19 cellular contexts compared by ENCODE assay signal in the genomic region with DNA sequence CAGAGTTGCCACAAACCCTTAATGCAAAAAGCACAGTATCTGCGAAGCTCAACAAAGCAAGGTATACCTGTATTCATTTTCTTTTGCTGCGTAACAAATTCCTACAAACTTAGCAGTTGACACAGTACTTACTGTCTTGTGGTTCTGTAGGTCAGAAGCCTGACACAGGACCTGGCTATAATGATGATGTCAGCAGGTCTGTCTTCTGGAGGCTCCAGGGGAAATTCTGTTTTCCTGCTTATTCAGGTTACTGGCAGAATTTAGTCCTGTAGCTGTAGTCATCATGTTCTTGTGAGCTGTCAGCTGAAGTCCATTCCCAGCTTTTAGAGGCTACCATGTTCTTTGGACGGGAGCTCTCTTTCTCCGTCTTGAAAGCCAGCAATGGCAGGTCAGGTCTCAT.
DNase-seq lines count a peak whose midpoint lies in the region; ATAC-seq, FAIRE-seq and TF ChIP-seq lines count a peak whose summit lies in the region.
"Had no signal": no experiment of that assay in that cellular context is flagged by ENCODE, and none has a peak within 500 bp of the region (broad histone marks: within the 10 kb centered on the region; RNA-seq: fewer than 3 reads in every experiment).

No MANE protein-coding gene starts in this region.

- no peak for TF ChIP-seq POLR2A in tibial nerve (IDR thresholded peaks at IDR 0.05)

- H3K79me2 ChIP-seq in KMS-11 (ENCODE audit: insufficient read depth, low read depth) (peaks cover 36% of the 10 kb centered on the region; the same call in 1 of the 2 replicates), astrocyte (ENCODE audit: insufficient read depth, low read length) (peaks cover 20% of the 10 kb centered on the region)

- H3K27ac ChIP-seq in KMS-11 (peak overlapping the region; percentile 57; the same call in 1 of the 2 replicates), astrocyte (ENCODE audit: low read depth, low read length) (no peak overlapping the region), mesenchymal stem cell (ENCODE audit: low read length, poor library complexity, severe bottlenecking) (no peak overlapping the region), tibial nerve (no peak overlapping the region)
- H3K27ac ChIP-seq: C4-2B, Peyer's patch, SJCRH30 had no signal

- POLR2A ChIA-PET in activated CD4-positive, alpha-beta memory T cell treated with anti-CD3 and anti-CD28 coated beads for 36 hours (lab: Charles Lee) = no interaction called here
- POLR2A ChIA-PET in activated CD4-positive, alpha-beta memory T cell treated with anti-CD3 and anti-CD28 coated beads, Interleukin-2, amount 10 ng/mL, durations not matched to agents 7 days and 5 days (lab: Charles Lee) = interaction anchor here (1.8 kb wide), 1 partner anchor 27 kb away, joined by 4 read pairs; no protein-coding TSS in a partner anchor

- no peak overlapping the region for H2AK5ac ChIP-seq in mesenchymal stem cell (ENCODE audit: low read length, severe bottlenecking)

- H3K4me1 Mint-ChIP-seq in activated CD4-positive, alpha-beta memory T cell treated with anti-CD3 and anti-CD28 coated beads for 36 hours (ENCODE audit: low read depth) = peaks cover 55% of the 10 kb centered on the region
- H3K4me1 Mint-ChIP-seq in activated CD4-positive, alpha-beta memory T cell treated with anti-CD3 and anti-CD28 coated beads, Interleukin-2, amount 10 ng/mL, durations not matched to agents 7 days and 5 days = peaks cover 48% of the 10 kb centered on the region
- H3K4me1 Mint-ChIP-seq in astrocyte (ENCODE audit: low read depth, unreplicated experiment) = peaks cover 25% of the 10 kb centered on the region
- peaks cover 41% of the 10 kb centered on the region for H3K4me1 Mint-ChIP-seq in activated T-helper 17 cell treated with anti-CD3 and anti-CD28 coated beads, Interleukin-2, amount 50 U/mL, for 72 hours

- H3K4me1 ChIP-seq in KMS-11 (ENCODE audit: low read depth, poor library complexity, severe bottlenecking) (peaks cover 82% of the 10 kb centered on the region), astrocyte (ENCODE audit: insufficient read depth, low read length) (peaks cover 17% of the 10 kb centered on the region), mesenchymal stem cell (ENCODE audit: control insufficient read depth, insufficient read depth, low read depth, low read length) (peaks cover 10% of the 10 kb centered on the region), tibial nerve (no peaks in the 10 kb centered on the region)
- H3K4me1 ChIP-seq: SJCRH30 had no signal

- no peak overlapping the region for H2BK120ac ChIP-seq in mesenchymal stem cell (ENCODE audit: low read depth, low read length)

- no peaks in the 10 kb centered on the region for H3K27me3 ChIP-seq in KMS-11 (ENCODE audit: insufficient read depth, low read depth)
- no peaks in the 10 kb centered on the region for H3K27me3 ChIP-seq in astrocyte (ENCODE audit: insufficient read depth, low read length)
- no peaks in the 10 kb centered on the region for H3K27me3 ChIP-seq in mesenchymal stem cell (ENCODE audit: control insufficient read depth in 1 of 2, insufficient read depth in 1 of 2, low read length in 2 of 2)
- H3K27me3 ChIP-seq in tibial nerve = no peaks in the 10 kb centered on the region
- H3K27me3 ChIP-seq: Peyer's patch, SJCRH30 had no signal

- FAIRE-seq in astrocyte (lab: Jason Lieb, UNC) = no peak
- FAIRE-seq: H54 had no signal

- H4K20me1 ChIP-seq in KMS-11 (ENCODE audit: insufficient read depth) (no peaks in the 10 kb centered on the region), astrocyte (ENCODE audit: insufficient read depth, low read length) (peaks cover 9% of the 10 kb centered on the region)

- no peak overlapping the region for H2BK12ac ChIP-seq in mesenchymal stem cell (ENCODE audit: low read length in 2 of 2)

- ATAC-seq in activated T-helper 17 cell treated with anti-CD3 and anti-CD28 coated beads, Interleukin-2, amount 50 U/mL, for 72 hours (replicated peaks) = no peak

- DNase-seq in activated CD4-positive, alpha-beta memory T cell treated with anti-CD3 and anti-CD28 coated beads for 36 hours = no peak
- no peak for DNase-seq in activated CD4-positive, alpha-beta memory T cell treated with anti-CD3 and anti-CD28 coated beads, Interleukin-2, amount 10 ng/mL, durations not matched to agents 7 days and 5 days
- DNase-seq in astrocyte (ENCODE audit: low read depth) = no peak
- DNase-seq in mesenchymal stem cell = peak; percentile 11
- DNase-seq in tibial nerve (ENCODE audit: low spot score in 2 of 2) = no peak
- DNase-seq in stimulated activated CD4-positive, alpha-beta T cell treated with anti-CD3 and anti-CD28 coated beads, Interleukin-4, amount 100 ng/mL, for 24 hours = no peak
- DNase-seq: 8988T, GDM1, MV-4-11, NCI-H1105 treated with DMSO at 0.1 percent for 48 hours, NCI-H2081 treated with DMSO at 0.1 percent for 48 hours, NCI-H446, NCI-H526, Peyer's patch, SJCRH30 had no signal

- intact Hi-C loops in activated CD4-positive, alpha-beta memory T cell treated with anti-CD3 and anti-CD28 coated beads for 36 hours (cut with micrococcal nuclease) = no loop called here

- no peak overlapping the region for H4K91ac ChIP-seq in mesenchymal stem cell (ENCODE audit: low read length)

- no peak overlapping the region for H4K8ac ChIP-seq in mesenchymal stem cell (ENCODE audit: low read length)

- no peak overlapping the region for H3K18ac ChIP-seq in mesenchymal stem cell (ENCODE audit: low read depth in 1 of 2, low read length in 2 of 2)

- H3K36me3 ChIP-seq in KMS-11 (ENCODE audit: insufficient read depth) (no peaks in the 10 kb centered on the region), astrocyte (ENCODE audit: insufficient read depth, low read length) (peaks cover 3% of the 10 kb centered on the region), mesenchymal stem cell (ENCODE audit: control insufficient read depth in 1 of 2, insufficient read depth in 2 of 2, low read depth in 1 of 2, low read length in 2 of 2) (peaks cover 15 to 24% of the 10 kb centered on the region in 2 experiments), tibial nerve (peaks cover 0 to 56% (median 0%) of the 10 kb centered on the region in 3 donors)
- H3K36me3 ChIP-seq: SJCRH30 had no signal

- no peak overlapping the region for H3K23ac ChIP-seq in mesenchymal stem cell (ENCODE audit: low read length in 2 of 2)

- no peak overlapping the region for H3K4me3 Mint-ChIP-seq in activated CD4-positive, alpha-beta memory T cell treated with anti-CD3 and anti-CD28 coated beads for 36 hours
- no peak overlapping the region for H3K4me3 Mint-ChIP-seq in activated CD4-positive, alpha-beta memory T cell treated with anti-CD3 and anti-CD28 coated beads, Interleukin-2, amount 10 ng/mL, durations not matched to agents 7 days and 5 days
- no peak overlapping the region for H3K4me3 Mint-ChIP-seq in astrocyte (ENCODE audit: unreplicated experiment)
- no peak overlapping the region for H3K4me3 Mint-ChIP-seq in activated T-helper 17 cell treated with anti-CD3 and anti-CD28 coated beads, Interleukin-2, amount 50 U/mL, for 72 hours

- H3K9ac ChIP-seq in KMS-11 (no peak overlapping the region), astrocyte (ENCODE audit: low read length) (no peak overlapping the region), mesenchymal stem cell (ENCODE audit: low read length) (no peak overlapping the region)

- H3K4me2 ChIP-seq in KMS-11 = peak overlapping the region; percentile 38; the same call in 1 of the 2 replicates
- H3K4me2 ChIP-seq in astrocyte (ENCODE audit: low read length) = no peak overlapping the region
- H3K4me2 ChIP-seq in mesenchymal stem cell (ENCODE audit: low read length, poor library complexity, severe bottlenecking) = no peak overlapping the region

- peak overlapping the region; percentile 42 for H3K27ac Mint-ChIP-seq in activated CD4-positive, alpha-beta memory T cell treated with anti-CD3 and anti-CD28 coated beads for 36 hours
- H3K27ac Mint-ChIP-seq in activated CD4-positive, alpha-beta memory T cell treated with anti-CD3 and anti-CD28 coated beads, Interleukin-2, amount 10 ng/mL, durations not matched to agents 7 days and 5 days = no peak overlapping the region
- peak overlapping the region; percentile 3 for H3K27ac Mint-ChIP-seq in astrocyte (ENCODE audit: unreplicated experiment)
- H3K27ac Mint-ChIP-seq in activated T-helper 17 cell treated with anti-CD3 and anti-CD28 coated beads, Interleukin-2, amount 50 U/mL, for 72 hours = no peak overlapping the region

- no peak overlapping the region for H3K14ac ChIP-seq in mesenchymal stem cell (ENCODE audit: low read length in 2 of 2)

- peaks cover 7% of the 10 kb centered on the region for H3K9me3 Mint-ChIP-seq in activated CD4-positive, alpha-beta memory T cell treated with anti-CD3 and anti-CD28 coated beads for 36 hours
- H3K9me3 Mint-ChIP-seq in activated CD4-positive, alpha-beta memory T cell treated with anti-CD3 and anti-CD28 coated beads, Interleukin-2, amount 10 ng/mL, durations not matched to agents 7 days and 5 days = peaks cover 2% of the 10 kb centered on the region
- peaks cover 1% of the 10 kb centered on the region for H3K9me3 Mint-ChIP-seq in astrocyte (ENCODE audit: unreplicated experiment)
- H3K9me3 Mint-ChIP-seq in activated T-helper 17 cell treated with anti-CD3 and anti-CD28 coated beads, Interleukin-2, amount 50 U/mL, for 72 hours = no peaks in the 10 kb centered on the region

- 100% methylated on average over 1 of the region's 4 CpGs for WGBS in mesenchymal stem cell
- 97 to 98% methylated on average over 4 of the region's 4 CpGs for WGBS in tibial nerve, 2 donors

- H3K4me3 ChIP-seq in KMS-11 (IDR thresholded peaks at IDR 0.05; ENCODE audit: insufficient read depth, low read depth, low read length) (no peak overlapping the region), astrocyte (ENCODE audit: insufficient read depth, low read depth, low read length) (no peak overlapping the region), mesenchymal stem cell (ENCODE audit: insufficient read depth in 1 of 2, low read depth in 1 of 2, low read length in 2 of 2) (no peak overlapping the region), tibial nerve (no peak overlapping the region)
- H3K4me3 ChIP-seq: Peyer's patch, SJCRH30 had no signal

- CTCF ChIA-PET in activated CD4-positive, alpha-beta memory T cell treated with anti-CD3 and anti-CD28 coated beads for 36 hours (lab: Charles Lee) = no interaction called here
- CTCF ChIA-PET in activated CD4-positive, alpha-beta memory T cell treated with anti-CD3 and anti-CD28 coated beads, Interleukin-2, amount 10 ng/mL, durations not matched to agents 7 days and 5 days (lab: Charles Lee) = no interaction called here

- H2BK5ac ChIP-seq in mesenchymal stem cell (ENCODE audit: low read depth, low read length, poor library complexity, severe bottlenecking) = no peak overlapping the region

- H2AFZ ChIP-seq in KMS-11 (ENCODE audit: low read depth) (no peak overlapping the region), astrocyte (ENCODE audit: low read depth, low read length) (no peak overlapping the region), mesenchymal stem cell (ENCODE audit: low read depth, low read length) (no peak overlapping the region)

- peaks cover 41% of the 10 kb centered on the region for H3K36me3 Mint-ChIP-seq in activated CD4-positive, alpha-beta memory T cell treated with anti-CD3 and anti-CD28 coated beads for 36 hours
- H3K36me3 Mint-ChIP-seq in activated CD4-positive, alpha-beta memory T cell treated with anti-CD3 and anti-CD28 coated beads, Interleukin-2, amount 10 ng/mL, durations not matched to agents 7 days and 5 days (ENCODE audit: low read depth) = peaks cover 40% of the 10 kb centered on the region
- peaks cover 18% of the 10 kb centered on the region for H3K36me3 Mint-ChIP-seq in astrocyte (ENCODE audit: low read depth, unreplicated experiment)
- peaks cover 60% of the 10 kb centered on the region for H3K36me3 Mint-ChIP-seq in activated T-helper 17 cell treated with anti-CD3 and anti-CD28 coated beads, Interleukin-2, amount 50 U/mL, for 72 hours (ENCODE audit: low read depth)

- H3K9me3 ChIP-seq in astrocyte (ENCODE audit: insufficient read depth, low read depth, low read length) (no peaks in the 10 kb centered on the region), mesenchymal stem cell (ENCODE audit: control insufficient read depth, low read length) (peaks cover under 1% of the 10 kb centered on the region), tibial nerve (peaks cover 0 to 7% (median under 1%) of the 10 kb centered on the region in 4 donors)
- H3K9me3 ChIP-seq: Peyer's patch, SJCRH30 had no signal

- H3K4ac ChIP-seq in mesenchymal stem cell (ENCODE audit: low read depth in 1 of 2, low read length in 2 of 2) = no peak overlapping the region

- H2BK15ac ChIP-seq in mesenchymal stem cell (ENCODE audit: low read depth, poor library complexity, severe bottlenecking) = no peak overlapping the region

- no peak for TF ChIP-seq EP300 in tibial nerve (IDR thresholded peaks at IDR 0.05)

- peaks cover 21% of the 10 kb centered on the region for H3K79me1 ChIP-seq in mesenchymal stem cell (replicated peaks; ENCODE audit: low read length, poor library complexity, severe bottlenecking)

- no peaks in the 10 kb centered on the region for H3K27me3 Mint-ChIP-seq in activated CD4-positive, alpha-beta memory T cell treated with anti-CD3 and anti-CD28 coated beads for 36 hours
- no peaks in the 10 kb centered on the region for H3K27me3 Mint-ChIP-seq in activated CD4-positive, alpha-beta memory T cell treated with anti-CD3 and anti-CD28 coated beads, Interleukin-2, amount 10 ng/mL, durations not matched to agents 7 days and 5 days
- no peaks in the 10 kb centered on the region for H3K27me3 Mint-ChIP-seq in astrocyte (ENCODE audit: low read depth, unreplicated experiment)
- H3K27me3 Mint-ChIP-seq in activated T-helper 17 cell treated with anti-CD3 and anti-CD28 coated beads, Interleukin-2, amount 50 U/mL, for 72 hours = no peaks in the 10 kb centered on the region

- TF ChIP-seq CTCF in KMS-11 (conservative IDR thresholded peaks at IDR 0.05; ENCODE audit: low read depth, low read length) = no peak
- TF ChIP-seq CTCF in astrocyte (IDR thresholded peaks at IDR 0.05; ENCODE audit: insufficient read depth, low read depth, low read length) = no peak
- TF ChIP-seq CTCF in tibial nerve (IDR thresholded peaks at IDR 0.05) = no peak

Comparison
In these comparisons a context has a peak if more than half of its experiments do, and no peak if none do; other contexts are left out.
1. H3K27ac Mint-ChIP-seq: peak in activated CD4-positive, alpha-beta memory T cell treated with anti-CD3 and anti-CD28 coated beads for 36 hours (single experiment) and astrocyte (single experiment); none in activated CD4-positive, alpha-beta memory T cell treated with anti-CD3 and anti-CD28 coated beads, Interleukin-2, amount 10 ng/mL, durations not matched to agents 7 days and 5 days (single experiment) and activated T-helper 17 cell treated with anti-CD3 and anti-CD28 coated beads, Interleukin-2, amount 50 U/mL, for 72 hours (single experiment).